ENCODE assay signal across 24 cellular contexts in the genomic region with DNA sequence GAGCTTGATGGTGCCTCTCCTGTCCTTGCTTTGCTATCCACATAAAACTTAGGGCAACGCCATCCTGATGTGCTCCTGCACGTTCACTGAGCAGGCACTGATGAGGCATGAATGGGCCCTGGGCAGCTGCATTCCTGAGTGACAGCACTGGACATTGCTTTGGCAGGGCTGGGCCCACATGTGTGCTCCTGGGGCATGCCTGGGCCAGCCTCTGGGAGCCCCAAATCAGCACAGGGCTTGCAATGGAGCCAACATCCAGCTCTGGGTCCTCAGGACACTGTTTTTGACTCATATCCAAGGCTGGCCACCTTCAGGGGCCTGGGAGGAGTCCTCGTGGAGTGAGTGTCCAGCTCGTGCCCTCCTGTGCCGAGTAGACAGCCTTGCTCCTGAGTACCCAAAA. TPM values are rescaled to one million over a fixed set of nuclear protein-coding genes. Genes with fewer than 3 reads are reported as not detected.
DNase-seq lines count a peak whose midpoint lies in the region; ATAC-seq, FAIRE-seq and TF ChIP-seq lines count a peak whose summit lies in the region.
"Had no signal": no experiment of that assay in that cellular context is flagged by ENCODE, and none has a peak within 500 bp of the region (broad histone marks: within the 10 kb centered on the region; RNA-seq: fewer than 3 reads in every experiment).

No MANE protein-coding gene starts in this region.

- H3K36me3 ChIP-seq in HEK293 (ENCODE audit: control insufficient read depth in 2 of 2, insufficient read depth in 1 of 2, low read length in 2 of 2) (no peaks in the 10 kb centered on the region), astrocyte (ENCODE audit: insufficient read depth, low read length) (no peaks in the 10 kb centered on the region), mesenchymal stem cell (ENCODE audit: control insufficient read depth in 1 of 2, insufficient read depth in 2 of 2, low read depth in 1 of 2, low read length in 2 of 2) (no peaks in the 10 kb centered on the region)
- H3K36me3 ChIP-seq: HAP-1, neural progenitor cell, SJSA1, vagina had no signal

- H3K4ac ChIP-seq in mesenchymal stem cell (ENCODE audit: low read depth in 1 of 2, low read length in 2 of 2) = no peak overlapping the region

- WGBS in A549 (ENCODE audit: missing lambda C conversion rate) = 53% methylated on average over 5 of the region's 5 CpGs
- WGBS in mesenchymal stem cell = 80% methylated on average over 5 of the region's 5 CpGs

- ATAC-seq in A549 = peak in 1 of 2 experiments; percentile 8; a peak in 2 of 6 replicates
- ATAC-seq in HG03571 (IDR thresholded peaks at IDR 0.05; ENCODE audit: unreplicated experiment) = no peak
- ATAC-seq: left colon had no signal

- H4K8ac ChIP-seq in mesenchymal stem cell (ENCODE audit: low read length) = no peak overlapping the region

- no peak overlapping the region for H3K27ac Mint-ChIP-seq in astrocyte (ENCODE audit: unreplicated experiment)
- H3K27ac Mint-ChIP-seq: activated naive CD8-positive, alpha-beta T cell; neural progenitor cell had no signal

- no peak overlapping the region for H3K9ac ChIP-seq in astrocyte (ENCODE audit: low read length)
- H3K9ac ChIP-seq in mesenchymal stem cell (ENCODE audit: low read length) = no peak overlapping the region
- H3K9ac ChIP-seq: neural progenitor cell had no signal

- H3K27me3 ChIP-seq in astrocyte (ENCODE audit: insufficient read depth, low read length) (no peaks in the 10 kb centered on the region), mesenchymal stem cell (ENCODE audit: control insufficient read depth in 1 of 2, insufficient read depth in 1 of 2, low read length in 2 of 2) (no peaks in the 10 kb centered on the region)
- H3K27me3 ChIP-seq: neural progenitor cell, SJSA1, vagina had no signal

- H3K9me3 ChIP-seq in A549 = no peaks in the 10 kb centered on the region
- H3K9me3 ChIP-seq in HEK293 (ENCODE audit: control insufficient read depth, insufficient read depth, low read depth, low read length) = no peaks in the 10 kb centered on the region
- no peaks in the 10 kb centered on the region for H3K9me3 ChIP-seq in astrocyte (ENCODE audit: insufficient read depth, low read depth, low read length)
- no peaks in the 10 kb centered on the region for H3K9me3 ChIP-seq in mesenchymal stem cell (ENCODE audit: control insufficient read depth, low read length)
- H3K9me3 ChIP-seq: HAP-1, SJSA1, vagina had no signal

- H3K14ac ChIP-seq in mesenchymal stem cell (ENCODE audit: low read length in 2 of 2) = peak overlapping the region in 1 of 2 experiments; percentile 71

- H3K4me3 ChIP-seq in A549 (no peak overlapping the region), HEK293 (ENCODE audit: low read depth, low read length) (no peak overlapping the region), astrocyte (ENCODE audit: insufficient read depth, low read depth, low read length) (no peak overlapping the region), mesenchymal stem cell (ENCODE audit: insufficient read depth in 1 of 2, low read depth in 1 of 2, low read length in 2 of 2) (no peak overlapping the region)
- H3K4me3 ChIP-seq: coronary artery, HAP-1, neural progenitor cell, SJSA1, vagina had no signal

- CTCF ChIA-PET in A549 (lab: Yijun Ruan, JAX) = interaction anchor here (1.1 to 1.2 kb wide), 2 partner anchors 18 to 31 kb away, joined by 3 read pairs; no protein-coding TSS in a partner anchor
- CTCF ChIA-PET in HEK293 (lab: Yijun Ruan, JAX) = no interaction called here

- no peaks in the 10 kb centered on the region for H3K9me3 Mint-ChIP-seq in astrocyte (ENCODE audit: unreplicated experiment)
- H3K9me3 Mint-ChIP-seq: brain, neural progenitor cell had no signal

- no peaks in the 10 kb centered on the region for H4K20me1 ChIP-seq in astrocyte (ENCODE audit: insufficient read depth, low read length)

- H2BK120ac ChIP-seq in mesenchymal stem cell (ENCODE audit: low read depth, low read length) = no peak overlapping the region

- H2BK12ac ChIP-seq in mesenchymal stem cell (ENCODE audit: low read length in 2 of 2) = no peak overlapping the region

- no peak for TF ChIP-seq RAD21 in A549 (conservative IDR thresholded peaks at IDR 0.05 in 1 of 2, IDR thresholded peaks at IDR 0.05 in 1 of 2)

- FAIRE-seq in A549 (lab: Jason Lieb, UNC) = no peak
- no peak for FAIRE-seq in astrocyte (lab: Jason Lieb, UNC)
- FAIRE-seq: frontal cortex had no signal

- H3K79me1 ChIP-seq in mesenchymal stem cell (replicated peaks; ENCODE audit: low read length, poor library complexity, severe bottlenecking) = no peaks in the 10 kb centered on the region

- H3K79me2 ChIP-seq in astrocyte (ENCODE audit: insufficient read depth, low read length) = no peaks in the 10 kb centered on the region

- no peak overlapping the region for H2BK5ac ChIP-seq in mesenchymal stem cell (ENCODE audit: low read depth, low read length, poor library complexity, severe bottlenecking)

- DNase-seq in A549 (ENCODE audit: low read depth in 1 of 2, low spot score in 1 of 2) (no peak), astrocyte (ENCODE audit: low read depth) (no peak), mesenchymal stem cell (no peak), iPS-NIHi11 (ENCODE audit: low spot score) (no peak), HuH-7.5 (ENCODE audit: low spot score) (no peak), NCI-H2227 (lab: John Stamatoyannopoulos, UW; ENCODE audit: unreplicated experiment) (no peak)
- DNase-seq: activated CD4-positive, alpha-beta T cell treated with anti-CD3 and anti-CD28 coated beads for 1 hour; C1 segment of cervical spinal cord; GDM1; left colon; NCI-H2081 treated with DMSO at 0.1 percent for 48 hours; NCI-H526 treated with DMSO at 0.1 percent for 48 hours; OCI-M1; stimulated activated CD8-positive, alpha-beta memory T cell treated with anti-CD3 and anti-CD28 coated beads, Interleukin-4, amount 100 ng/mL, for 48 hours had no signal

- TF ChIP-seq CTCF in A549 (IDR thresholded peaks at IDR 0.05) (no peak), HEK293 (tag by site-specific recombination; IDR thresholded peaks at IDR 0.05) (no peak), astrocyte (IDR thresholded peaks at IDR 0.05; ENCODE audit: insufficient read depth, low read depth, low read length) (no peak)

- H3K4me3 Mint-ChIP-seq in astrocyte (ENCODE audit: unreplicated experiment) = no peak overlapping the region
- H3K4me3 Mint-ChIP-seq: activated naive CD8-positive, alpha-beta T cell; brain; neural progenitor cell had no signal

- peak overlapping the region in 1 of 2 experiments; percentile 54 for H3K18ac ChIP-seq in mesenchymal stem cell (ENCODE audit: low read depth in 1 of 2, low read length in 2 of 2)

- H3K23ac ChIP-seq in mesenchymal stem cell (ENCODE audit: low read length in 2 of 2) = no peak overlapping the region

- no peak overlapping the region for H2BK15ac ChIP-seq in mesenchymal stem cell (ENCODE audit: low read depth, poor library complexity, severe bottlenecking)

- TF ChIP-seq EP300 in A549 (IDR thresholded peaks at IDR 0.05) = no peak

- no peak overlapping the region for H4K91ac ChIP-seq in mesenchymal stem cell (ENCODE audit: low read length)

- peaks cover 51% of the 10 kb centered on the region for H3K4me1 ChIP-seq in A549
- no peaks in the 10 kb centered on the region for H3K4me1 ChIP-seq in HEK293 (ENCODE audit: control insufficient read depth, insufficient read depth, low read length)
- no peaks in the 10 kb centered on the region for H3K4me1 ChIP-seq in astrocyte (ENCODE audit: insufficient read depth, low read length)
- H3K4me1 ChIP-seq in mesenchymal stem cell (ENCODE audit: control insufficient read depth, insufficient read depth, low read depth, low read length) = peaks cover 3% of the 10 kb centered on the region
- H3K4me1 ChIP-seq: SJSA1 had no signal

- no peak for TF ChIP-seq POLR2A in A549 (IDR thresholded peaks at IDR 0.05; ENCODE audit: low read length)

- H2AK5ac ChIP-seq in mesenchymal stem cell (ENCODE audit: low read length, severe bottlenecking) = no peak overlapping the region

- POLR2A ChIA-PET in A549 (lab: Yijun Ruan, JAX) = interaction anchor here (1.1 kb wide), 1 partner anchor 10 kb away, joined by 3 read pairs; no protein-coding TSS in a partner anchor
- POLR2A ChIA-PET in HEK293 (lab: Yijun Ruan, JAX) = no interaction called here

- H3K4me1 Mint-ChIP-seq in astrocyte (ENCODE audit: low read depth, unreplicated experiment) = peaks cover 17% of the 10 kb centered on the region

- H3K4me2 ChIP-seq in A549 (peak overlapping the region; percentile 16; the same call in 1 of the 3 replicates), astrocyte (ENCODE audit: low read length) (no peak overlapping the region), mesenchymal stem cell (ENCODE audit: low read length, poor library complexity, severe bottlenecking) (no peak overlapping the region)
- H3K4me2 ChIP-seq: neural progenitor cell had no signal

- H3K27me3 Mint-ChIP-seq in astrocyte (ENCODE audit: low read depth, unreplicated experiment) = peaks cover 7% of the 10 kb centered on the region
- H3K27me3 Mint-ChIP-seq: activated naive CD8-positive, alpha-beta T cell had no signal

- H3K36me3 Mint-ChIP-seq in astrocyte (ENCODE audit: low read depth, unreplicated experiment) = peaks cover 2% of the 10 kb centered on the region
- H3K36me3 Mint-ChIP-seq: activated naive CD8-positive, alpha-beta T cell; brain; neural progenitor cell had no signal

- H3K27ac ChIP-seq in A549 (peak overlapping the region; percentile 64 to 100), HEK293 (ENCODE audit: extremely low read depth, low read depth, low read length) (no peak overlapping the region), astrocyte (ENCODE audit: low read depth, low read length) (no peak overlapping the region), mesenchymal stem cell (ENCODE audit: low read length, poor library complexity, severe bottlenecking) (no peak overlapping the region)
- H3K27ac ChIP-seq: coronary artery, neural progenitor cell, SJSA1, vagina had no signal

- peak overlapping the region; percentile 56 for H2AFZ ChIP-seq in astrocyte (ENCODE audit: low read depth, low read length)
- peak overlapping the region; percentile 54 for H2AFZ ChIP-seq in mesenchymal stem cell (ENCODE audit: low read depth, low read length)
- H2AFZ ChIP-seq: neural progenitor cell had no signal

TF ChIP-seq in A549, 52 proteins besides CTCF, POLR2A, EP300 and RAD21 (continues in another document):
- TF ChIP-seq POLR2AphosphoS2 (conservative IDR thresholded peaks at IDR 0.05; ENCODE audit: low read length) = no peak
- TF ChIP-seq BHLHE40 (IDR thresholded peaks at IDR 0.05; ENCODE audit: low read depth, low read length) = no peak

RNA-seq across cellular contexts. Expression of gene TKT, which starts 5.9 kb away (rescaled TPM):
- polyA plus RNA-seq in A549 (2011; rRNA removed) (628 and 740 TPM in 2 replicates), A549 (2017; fragmentation: RNase III; extraction: RNeasy Plus Mini Kit Qiagen cat#74134 plus additional on column Dnase treatment) (1,284 to 1,468 TPM (median 1,457 TPM) in 3 replicates)
- polyA plus RNA-seq in A549 (2012; cell fraction: cytosol; rRNA removed) = 788 and 1,278 TPM in 2 replicates
- 1,392 and 1,832 TPM in 2 replicates for polyA plus RNA-seq in A549 (2012; cell fraction: nucleus; rRNA removed)
- polyA minus RNA-seq in A549 (2011; rRNA and poly(A)+ RNA removed) = 615 and 777 TPM in 2 replicates
- 265 and 318 TPM in 2 replicates for total RNA-seq in astrocyte
- 359 TPM for polyA plus RNA-seq in mesenchymal stem cell (2013, experiment 1 of 2)
- polyA plus RNA-seq in mesenchymal stem cell (2013, experiment 2 of 2) = 363 TPM

Comparison
In these comparisons a context has a peak if more than half of its experiments do, and no peak if none do; other contexts are left out.
1. H3K27ac ChIP-seq: peak in A549 (2 of 2); none in HEK293 (single experiment), astrocyte (single experiment) and mesenchymal stem cell (single experiment).